In the genomic region with DNA sequence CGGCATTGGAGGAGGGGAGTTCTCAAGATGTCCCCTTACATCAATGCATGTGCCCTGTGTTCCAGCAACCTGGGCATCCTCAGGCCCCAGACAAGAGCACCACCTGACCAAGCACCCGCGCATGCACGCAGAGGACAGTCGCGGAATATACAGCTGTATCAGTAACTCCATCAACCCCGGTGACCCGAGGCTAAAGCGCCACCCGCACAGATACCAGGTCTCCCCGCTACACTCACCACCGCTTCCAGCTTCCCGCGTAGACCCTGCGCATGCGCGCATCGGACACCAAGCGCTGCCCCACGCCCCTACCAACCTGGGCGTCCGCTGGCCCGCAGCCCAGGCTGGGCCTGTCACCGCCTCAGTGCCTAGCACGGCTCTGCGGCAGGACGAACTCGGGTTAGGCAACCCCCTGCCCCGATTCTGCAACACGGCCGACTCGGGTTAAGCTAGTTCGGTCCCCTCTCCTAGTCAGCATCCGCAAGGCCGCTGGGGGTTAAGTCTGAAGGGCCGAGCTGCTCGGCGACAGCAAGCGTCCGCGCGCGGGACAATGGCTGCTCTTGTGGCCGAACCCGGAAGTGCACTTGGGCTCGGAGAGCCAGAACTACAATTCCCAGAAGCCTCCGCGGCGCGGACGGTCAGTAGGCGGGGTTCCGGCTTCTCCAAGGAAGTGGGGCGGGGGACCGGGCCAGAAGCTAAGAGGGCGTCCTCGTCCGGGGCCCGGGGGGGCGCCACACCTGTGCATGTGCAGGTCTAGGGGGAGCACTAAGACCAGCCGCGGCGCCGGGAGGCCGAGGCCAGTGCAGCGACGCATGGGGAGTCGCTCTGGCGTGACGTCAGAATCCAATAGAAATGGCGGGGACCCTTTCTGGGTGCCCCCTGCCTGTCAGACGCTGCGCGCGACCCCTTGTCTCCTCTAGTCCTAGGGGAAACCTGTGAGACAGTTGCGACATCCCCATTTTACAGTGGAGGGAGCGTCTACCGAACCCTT, we compare ENCODE assay signal across 1 cellular context.
TF ChIP-seq lines count a peak whose summit lies in the region.

ZNF180 (minus strand) TSS at position 561 of the 988 bp plus-strand sequence. CDS start 3,188 bp downstream, outside the sequence.

TF ChIP-seq in GM12878, 131 proteins besides CTCF, POLR2A, EP300 and RAD21 (continued from another document):
- no peak for TF ChIP-seq BCL11A (IDR thresholded peaks at IDR 0.05; ENCODE audit: low read depth, low read length)
- peak; percentile 74; the same call in 1 of the 2 replicates for TF ChIP-seq TAF1 (IDR thresholded peaks at IDR 0.05; ENCODE audit: borderline replicate concordance, low read depth, low read length)
- no peak for TF ChIP-seq ZNF622 (IDR thresholded peaks at IDR 0.05)
- peak; percentile 72 for TF ChIP-seq PML (IDR thresholded peaks at IDR 0.05; ENCODE audit: low read length)
- TF ChIP-seq IKZF2 (IDR thresholded peaks at IDR 0.05): no peak; a peak in 1 of 4 replicates
- TF ChIP-seq, protein P1, sequence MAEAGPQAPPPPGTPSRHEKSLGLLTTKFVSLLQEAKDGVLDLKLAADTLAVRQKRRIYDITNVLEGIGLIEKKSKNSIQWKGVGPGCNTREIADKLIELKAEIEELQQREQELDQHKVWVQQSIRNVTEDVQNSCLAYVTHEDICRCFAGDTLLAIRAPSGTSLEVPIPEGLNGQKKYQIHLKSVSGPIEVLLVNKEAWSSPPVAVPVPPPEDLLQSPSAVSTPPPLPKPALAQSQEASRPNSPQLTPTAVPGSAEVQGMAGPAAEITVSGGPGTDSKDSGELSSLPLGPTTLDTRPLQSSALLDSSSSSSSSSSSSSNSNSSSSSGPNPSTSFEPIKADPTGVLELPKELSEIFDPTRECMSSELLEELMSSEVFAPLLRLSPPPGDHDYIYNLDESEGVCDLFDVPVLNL (IDR thresholded peaks at IDR 0.05; ENCODE audit: low read depth, low read length): 0 out of 2 replicates have a peak, but pooled peaks have one; percentile 58
- 0 out of 2 replicates have a peak, but pooled peaks have one; percentile 70 for TF ChIP-seq RCOR1 (conservative IDR thresholded peaks at IDR 0.05; ENCODE audit: low read depth, low read length)
- peak; percentile 94 for TF ChIP-seq YY1 (IDR thresholded peaks at IDR 0.05; ENCODE audit: low read depth, low read length)
- TF ChIP-seq ESRRA (IDR thresholded peaks at IDR 0.05; ENCODE audit: low read length): peak; percentile 64; the same call in 1 of the 2 replicates
- no peak for TF ChIP-seq EED (IDR thresholded peaks at IDR 0.05; ENCODE audit: low read depth)
- TF ChIP-seq PAX5 (IDR thresholded peaks at IDR 0.05; ENCODE audit: borderline replicate concordance, low read depth, low read length): peak; percentile 30; the same call in 1 of the 2 replicates
- no peak for TF ChIP-seq MEF2A (IDR thresholded peaks at IDR 0.05; ENCODE audit: insufficient read depth, low read depth, low read length)
- no peak for TF ChIP-seq STAT3 (IDR thresholded peaks at IDR 0.05; ENCODE audit: low read depth, low read length)
- no peak for TF ChIP-seq ETV6 (conservative IDR thresholded peaks at IDR 0.05 in 1 of 2, IDR thresholded peaks at IDR 0.05 in 1 of 2; ENCODE audit: borderline replicate concordance in 1 of 2, low read depth in 1 of 2)
- no peak for TF ChIP-seq BRCA1 (IDR thresholded peaks at IDR 0.05; ENCODE audit: low read depth, low read length)
- no peak for TF ChIP-seq NFIC (IDR thresholded peaks at IDR 0.05; ENCODE audit: low read depth, low read length)
- TF ChIP-seq ZBTB4 (CRISPR knock-in tag; IDR thresholded peaks at IDR 0.05): no peak
- TF ChIP-seq MEF2B (IDR thresholded peaks at IDR 0.05; ENCODE audit: partially characterized antibody, poor library complexity, severe bottlenecking): peak; percentile 33
- 0 out of 2 replicates have a peak, but pooled peaks have one; percentile 21 for TF ChIP-seq SMAD5 (IDR thresholded peaks at IDR 0.05; ENCODE audit: low read depth)
- TF ChIP-seq TARDBP (IDR thresholded peaks at IDR 0.05; ENCODE audit: borderline replicate concordance): peak; percentile 64
- TF ChIP-seq, protein P2, sequence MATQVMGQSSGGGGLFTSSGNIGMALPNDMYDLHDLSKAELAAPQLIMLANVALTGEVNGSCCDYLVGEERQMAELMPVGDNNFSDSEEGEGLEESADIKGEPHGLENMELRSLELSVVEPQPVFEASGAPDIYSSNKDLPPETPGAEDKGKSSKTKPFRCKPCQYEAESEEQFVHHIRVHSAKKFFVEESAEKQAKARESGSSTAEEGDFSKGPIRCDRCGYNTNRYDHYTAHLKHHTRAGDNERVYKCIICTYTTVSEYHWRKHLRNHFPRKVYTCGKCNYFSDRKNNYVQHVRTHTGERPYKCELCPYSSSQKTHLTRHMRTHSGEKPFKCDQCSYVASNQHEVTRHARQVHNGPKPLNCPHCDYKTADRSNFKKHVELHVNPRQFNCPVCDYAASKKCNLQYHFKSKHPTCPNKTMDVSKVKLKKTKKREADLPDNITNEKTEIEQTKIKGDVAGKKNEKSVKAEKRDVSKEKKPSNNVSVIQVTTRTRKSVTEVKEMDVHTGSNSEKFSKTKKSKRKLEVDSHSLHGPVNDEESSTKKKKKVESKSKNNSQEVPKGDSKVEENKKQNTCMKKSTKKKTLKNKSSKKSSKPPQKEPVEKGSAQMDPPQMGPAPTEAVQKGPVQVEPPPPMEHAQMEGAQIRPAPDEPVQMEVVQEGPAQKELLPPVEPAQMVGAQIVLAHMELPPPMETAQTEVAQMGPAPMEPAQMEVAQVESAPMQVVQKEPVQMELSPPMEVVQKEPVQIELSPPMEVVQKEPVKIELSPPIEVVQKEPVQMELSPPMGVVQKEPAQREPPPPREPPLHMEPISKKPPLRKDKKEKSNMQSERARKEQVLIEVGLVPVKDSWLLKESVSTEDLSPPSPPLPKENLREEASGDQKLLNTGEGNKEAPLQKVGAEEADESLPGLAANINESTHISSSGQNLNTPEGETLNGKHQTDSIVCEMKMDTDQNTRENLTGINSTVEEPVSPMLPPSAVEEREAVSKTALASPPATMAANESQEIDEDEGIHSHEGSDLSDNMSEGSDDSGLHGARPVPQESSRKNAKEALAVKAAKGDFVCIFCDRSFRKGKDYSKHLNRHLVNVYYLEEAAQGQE (IDR thresholded peaks at IDR 0.05; ENCODE audit: low read depth, low read length): 0 out of 2 replicates have a peak, but pooled peaks have one; percentile 4
- peak; percentile 84 for TF ChIP-seq TCF3 (IDR thresholded peaks at IDR 0.05; ENCODE audit: borderline replicate concordance, insufficient read depth, low read depth, low read length)
- TF ChIP-seq, protein P3, sequence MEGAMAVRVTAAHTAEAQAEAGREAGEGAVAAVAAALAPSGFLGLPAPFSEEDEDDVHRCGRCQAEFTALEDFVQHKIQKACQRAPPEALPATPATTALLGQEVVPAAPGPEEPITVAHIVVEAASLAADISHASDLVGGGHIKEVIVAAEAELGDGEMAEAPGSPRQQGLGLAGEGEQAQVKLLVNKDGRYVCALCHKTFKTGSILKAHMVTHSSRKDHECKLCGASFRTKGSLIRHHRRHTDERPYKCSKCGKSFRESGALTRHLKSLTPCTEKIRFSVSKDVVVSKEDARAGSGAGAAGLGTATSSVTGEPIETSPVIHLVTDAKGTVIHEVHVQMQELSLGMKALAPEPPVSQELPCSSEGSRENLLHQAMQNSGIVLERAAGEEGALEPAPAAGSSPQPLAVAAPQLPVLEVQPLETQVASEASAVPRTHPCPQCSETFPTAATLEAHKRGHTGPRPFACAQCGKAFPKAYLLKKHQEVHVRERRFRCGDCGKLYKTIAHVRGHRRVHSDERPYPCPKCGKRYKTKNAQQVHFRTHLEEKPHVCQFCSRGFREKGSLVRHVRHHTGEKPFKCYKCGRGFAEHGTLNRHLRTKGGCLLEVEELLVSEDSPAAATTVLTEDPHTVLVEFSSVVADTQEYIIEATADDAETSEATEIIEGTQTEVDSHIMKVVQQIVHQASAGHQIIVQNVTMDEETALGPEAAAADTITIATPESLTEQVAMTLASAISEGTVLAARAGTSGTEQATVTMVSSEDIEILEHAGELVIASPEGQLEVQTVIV (IDR thresholded peaks at IDR 0.05; ENCODE audit: borderline replicate concordance, partially characterized antibody): peak; percentile 88
- TF ChIP-seq JUNB (IDR thresholded peaks at IDR 0.05): no peak
- TF ChIP-seq SIN3A (IDR thresholded peaks at IDR 0.05; ENCODE audit: low read depth, low read length): peak; percentile 88; the same call in 1 of the 2 replicates
- TF ChIP-seq RUNX3 (IDR thresholded peaks at IDR 0.05; ENCODE audit: low read length): peak; percentile 62
- TF ChIP-seq, protein P4, sequence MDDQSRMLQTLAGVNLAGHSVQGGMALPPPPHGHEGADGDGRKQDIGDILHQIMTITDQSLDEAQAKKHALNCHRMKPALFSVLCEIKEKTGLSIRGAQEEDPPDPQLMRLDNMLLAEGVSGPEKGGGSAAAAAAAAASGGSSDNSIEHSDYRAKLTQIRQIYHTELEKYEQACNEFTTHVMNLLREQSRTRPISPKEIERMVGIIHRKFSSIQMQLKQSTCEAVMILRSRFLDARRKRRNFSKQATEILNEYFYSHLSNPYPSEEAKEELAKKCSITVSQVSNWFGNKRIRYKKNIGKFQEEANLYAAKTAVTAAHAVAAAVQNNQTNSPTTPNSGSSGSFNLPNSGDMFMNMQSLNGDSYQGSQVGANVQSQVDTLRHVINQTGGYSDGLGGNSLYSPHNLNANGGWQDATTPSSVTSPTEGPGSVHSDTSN (IDR thresholded peaks at IDR 0.05; ENCODE audit: insufficient replicate concordance, low read depth, low read length): no peak
- no peak for TF ChIP-seq IRF4 (IDR thresholded peaks at IDR 0.05; ENCODE audit: low read depth, low read length)
- TF ChIP-seq MAX (IDR thresholded peaks at IDR 0.05; ENCODE audit: low read depth, low read length): peak; percentile 78; the same call in 1 of the 2 replicates
- peak; percentile 56 for TF ChIP-seq ZNF687 (IDR thresholded peaks at IDR 0.05)
- TF ChIP-seq NR2F1 (conservative IDR thresholded peaks at IDR 0.05): peak; percentile 51; the same call in 1 of the 2 replicates
- TF ChIP-seq, protein P5, sequence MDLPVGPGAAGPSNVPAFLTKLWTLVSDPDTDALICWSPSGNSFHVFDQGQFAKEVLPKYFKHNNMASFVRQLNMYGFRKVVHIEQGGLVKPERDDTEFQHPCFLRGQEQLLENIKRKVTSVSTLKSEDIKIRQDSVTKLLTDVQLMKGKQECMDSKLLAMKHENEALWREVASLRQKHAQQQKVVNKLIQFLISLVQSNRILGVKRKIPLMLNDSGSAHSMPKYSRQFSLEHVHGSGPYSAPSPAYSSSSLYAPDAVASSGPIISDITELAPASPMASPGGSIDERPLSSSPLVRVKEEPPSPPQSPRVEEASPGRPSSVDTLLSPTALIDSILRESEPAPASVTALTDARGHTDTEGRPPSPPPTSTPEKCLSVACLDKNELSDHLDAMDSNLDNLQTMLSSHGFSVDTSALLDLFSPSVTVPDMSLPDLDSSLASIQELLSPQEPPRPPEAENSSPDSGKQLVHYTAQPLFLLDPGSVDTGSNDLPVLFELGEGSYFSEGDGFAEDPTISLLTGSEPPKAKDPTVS (IDR thresholded peaks at IDR 0.05; ENCODE audit: low read depth, low read length): no peak
- peak; percentile 61 for TF ChIP-seq ATF7 (IDR thresholded peaks at IDR 0.05; ENCODE audit: low read depth)
